In genomic region chr9:109963079-109963478, GRCh38 we compare ENCODE assay signal across 21 cellular contexts.
A peak's percentile ranks its signal among the peaks of the same experiment; 100 is the strongest.
DNase-seq lines count a peak whose midpoint lies in the region; ATAC-seq, FAIRE-seq and TF ChIP-seq lines count a peak whose summit lies in the region.
"Had no signal": no experiment of that assay in that cellular context is flagged by ENCODE, and none has a peak within 500 bp of the region (broad histone marks: within the 10 kb centered on the region; RNA-seq: fewer than 3 reads in every experiment).

No MANE protein-coding gene starts in this region.

- intact Hi-C loops in endothelial cell of umbilical vein (cut with micrococcal nuclease) (no loop called here), left ventricle myocardium inferior (cut with micrococcal nuclease) (no loop called here)

- H3K27ac ChIP-seq in endothelial cell of umbilical vein (ENCODE audit: insufficient read depth, low read depth, low read length) (no peak overlapping the region), left ventricle myocardium inferior (replicated peaks) (no peak overlapping the region)

- no peak for DNase-seq in activated naive CD4-positive, alpha-beta T cell treated with anti-CD3 and anti-CD28 coated beads, Interleukin-2, amount 10 ng/mL, durations not matched to agents 7 days and 5 days
- no peak for DNase-seq in activated naive CD4-positive, alpha-beta T cell treated with anti-CD3 and anti-CD28 coated beads, Interleukin-2, amount 50 U/mL, for 72 hours (ENCODE audit: low spot score in 2 of 2)
- DNase-seq in NCI-H2029 treated with DMSO at 0.1 percent for 48 hours (lab: John Stamatoyannopoulos, UW): peak; percentile 78
- peak; percentile 33 for DNase-seq in endothelial cell of umbilical vein (ENCODE audit: low read depth, low spot score)
- no peak for DNase-seq in stimulated activated naive B cell treated with anti-CD40 and anti-IgM and Interleukin-4, amounts not matched to agents 10 μg/mL and 1 μg/mL and 100 μg/mL, for 72 hours
- DNase-seq in GM19239 (ENCODE audit: insufficient read length, low spot score): no peak
- DNase-seq in left ventricle myocardium inferior: no peak
- no peak for DNase-seq in iPS-NIHi7 (ENCODE audit: extremely low spot score)
- DNase-seq: ACHN, AML-193, Calu3, DND-41, GDM1, HFFc6, MG63, NCI-H1092, NCI-H146, NCI-H2107, NCI-H446 had no signal

- CTCF ChIA-PET in activated naive CD4-positive, alpha-beta T cell treated with anti-CD3 and anti-CD28 coated beads, Interleukin-2, amount 10 ng/mL, durations not matched to agents 7 days and 5 days (lab: Charles Lee): interaction anchor here (0.9 kb wide), 1 partner anchor 12 kb away, joined by 5 read pairs; no protein-coding TSS in a partner anchor
- CTCF ChIA-PET in endothelial cell of umbilical vein (lab: Charles Lee): interaction anchor here (1.0 kb wide), 1 partner anchor 18 kb away, joined by 3 read pairs; no protein-coding TSS in a partner anchor

- no peak overlapping the region for H2AFZ ChIP-seq in endothelial cell of umbilical vein (ENCODE audit: low read depth, low read length)

- no peak overlapping the region for H3K4me3 Mint-ChIP-seq in activated naive CD4-positive, alpha-beta T cell treated with anti-CD3 and anti-CD28 coated beads, Interleukin-2, amount 10 ng/mL, durations not matched to agents 7 days and 5 days
- no peak overlapping the region for H3K4me3 Mint-ChIP-seq in stimulated activated naive B cell treated with anti-CD40 and anti-IgM and Interleukin-4, amounts not matched to agents 10 μg/mL and 1 μg/mL and 100 μg/mL, for 72 hours
- H3K4me3 Mint-ChIP-seq: HFFc6 had no signal

- H3K36me3 Mint-ChIP-seq in activated naive CD4-positive, alpha-beta T cell treated with anti-CD3 and anti-CD28 coated beads, Interleukin-2, amount 10 ng/mL, durations not matched to agents 7 days and 5 days: peaks cover 6% of the 10 kb centered on the region
- H3K36me3 Mint-ChIP-seq in activated naive CD4-positive, alpha-beta T cell treated with anti-CD3 and anti-CD28 coated beads, Interleukin-2, amount 50 U/mL, for 72 hours: peaks cover 11 to 36% of the 10 kb centered on the region in 2 donors
- H3K36me3 Mint-ChIP-seq in stimulated activated naive B cell treated with anti-CD40 and anti-IgM and Interleukin-4, amounts not matched to agents 10 μg/mL and 1 μg/mL and 100 μg/mL, for 72 hours: peaks cover 0 to 2% of the 10 kb centered on the region in 2 donors

- H3K4me1 ChIP-seq in endothelial cell of umbilical vein (ENCODE audit: control insufficient read depth, extremely low read depth, insufficient read depth, low read length) (peaks cover 5% of the 10 kb centered on the region), left ventricle myocardium inferior (peaks cover 39% of the 10 kb centered on the region)

- no TSS peak for BruUV-seq in endothelial cell of umbilical vein (replicated peaks; lab: Mats Ljungman, UMichigan)

- H3K9me3 ChIP-seq in endothelial cell of umbilical vein (replicated peaks; ENCODE audit: control insufficient read depth, insufficient read depth, low read length) (no peaks in the 10 kb centered on the region), left ventricle myocardium inferior (replicated peaks) (no peaks in the 10 kb centered on the region)
- H3K9me3 ChIP-seq: MG63 had no signal

- no peak overlapping the region for H3K4me3 ChIP-seq in endothelial cell of umbilical vein (replicated peaks in 1 of 3; ENCODE audit: insufficient read depth in 1 of 3, low read depth in 1 of 3, low read length in 3 of 3)
- no peak overlapping the region for H3K4me3 ChIP-seq in left ventricle myocardium inferior
- H3K4me3 ChIP-seq: MG63 had no signal

- no peaks in the 10 kb centered on the region for H3K9me1 ChIP-seq in endothelial cell of umbilical vein (replicated peaks; ENCODE audit: control insufficient read depth, extremely low read depth, insufficient read depth, low read length)

- H3K27ac Mint-ChIP-seq in activated naive CD4-positive, alpha-beta T cell treated with anti-CD3 and anti-CD28 coated beads, Interleukin-2, amount 10 ng/mL, durations not matched to agents 7 days and 5 days: peak overlapping the region; percentile 47
- no peak overlapping the region for H3K27ac Mint-ChIP-seq in activated naive CD4-positive, alpha-beta T cell treated with anti-CD3 and anti-CD28 coated beads, Interleukin-2, amount 50 U/mL, for 72 hours
- peak overlapping the region; percentile 78 for H3K27ac Mint-ChIP-seq in stimulated activated naive B cell treated with anti-CD40 and anti-IgM and Interleukin-4, amounts not matched to agents 10 μg/mL and 1 μg/mL and 100 μg/mL, for 72 hours
- H3K27ac Mint-ChIP-seq: HFFc6 had no signal

- no peaks in the 10 kb centered on the region for H3K36me3 ChIP-seq in endothelial cell of umbilical vein (ENCODE audit: control insufficient read depth in 2 of 2, extremely low read depth in 1 of 2, insufficient read depth in 2 of 2, low read length in 2 of 2)
- H3K36me3 ChIP-seq in left ventricle myocardium inferior: no peaks in the 10 kb centered on the region
- H3K36me3 ChIP-seq: MG63 had no signal

- peaks cover 47% of the 10 kb centered on the region for H3K27me3 Mint-ChIP-seq in activated naive CD4-positive, alpha-beta T cell treated with anti-CD3 and anti-CD28 coated beads, Interleukin-2, amount 10 ng/mL, durations not matched to agents 7 days and 5 days
- H3K27me3 Mint-ChIP-seq in stimulated activated naive B cell treated with anti-CD40 and anti-IgM and Interleukin-4, amounts not matched to agents 10 μg/mL and 1 μg/mL and 100 μg/mL, for 72 hours: no peaks in the 10 kb centered on the region

- dilution Hi-C loops in endothelial cell of umbilical vein (cut with MboI; ENCODE audit: extremely low pct_ligation_motif_present, low sequenced_read_pairs): no loop called here

- no peaks in the 10 kb centered on the region for H3K9me3 Mint-ChIP-seq in activated naive CD4-positive, alpha-beta T cell treated with anti-CD3 and anti-CD28 coated beads, Interleukin-2, amount 10 ng/mL, durations not matched to agents 7 days and 5 days
- H3K9me3 Mint-ChIP-seq in activated naive CD4-positive, alpha-beta T cell treated with anti-CD3 and anti-CD28 coated beads, Interleukin-2, amount 50 U/mL, for 72 hours: peaks cover 0 to 12% of the 10 kb centered on the region in 2 donors
- peaks cover 0 to 3% of the 10 kb centered on the region in 2 donors for H3K9me3 Mint-ChIP-seq in stimulated activated naive B cell treated with anti-CD40 and anti-IgM and Interleukin-4, amounts not matched to agents 10 μg/mL and 1 μg/mL and 100 μg/mL, for 72 hours
- H3K9me3 Mint-ChIP-seq: HFFc6 had no signal

- H3K4me2 ChIP-seq in endothelial cell of umbilical vein (ENCODE audit: insufficient read depth, low read length): no peak overlapping the region

- H3K79me2 ChIP-seq in endothelial cell of umbilical vein (ENCODE audit: control insufficient read depth, insufficient read depth, low read length): no peaks in the 10 kb centered on the region

- no peak for FAIRE-seq in endothelial cell of umbilical vein (lab: Jason Lieb, UNC)
- no peak for FAIRE-seq in GM19239 (lab: Jason Lieb, UNC)
- FAIRE-seq: GM12891, H54 had no signal

- H3K27me3 ChIP-seq in endothelial cell of umbilical vein (ENCODE audit: control insufficient read depth in 2 of 2, insufficient read depth in 2 of 2, low read length in 2 of 2) (no peaks in the 10 kb centered on the region), left ventricle myocardium inferior (ENCODE audit: low read depth) (no peaks in the 10 kb centered on the region)
- H3K27me3 ChIP-seq: MG63 had no signal

- peaks cover 62% of the 10 kb centered on the region for H3K4me1 Mint-ChIP-seq in activated naive CD4-positive, alpha-beta T cell treated with anti-CD3 and anti-CD28 coated beads, Interleukin-2, amount 10 ng/mL, durations not matched to agents 7 days and 5 days
- H3K4me1 Mint-ChIP-seq in stimulated activated naive B cell treated with anti-CD40 and anti-IgM and Interleukin-4, amounts not matched to agents 10 μg/mL and 1 μg/mL and 100 μg/mL, for 72 hours: peaks cover 61 to 84% of the 10 kb centered on the region in 2 donors

- ATAC-seq in activated naive CD4-positive, alpha-beta T cell treated with anti-CD3 and anti-CD28 coated beads, Interleukin-2, amount 50 U/mL, for 72 hours: no peak
- ATAC-seq in stimulated activated naive B cell treated with anti-CD40 and anti-IgM and Interleukin-4, amounts not matched to agents 10 μg/mL and 1 μg/mL and 100 μg/mL, for 72 hours (replicated peaks): no peak

- TF ChIP-seq POLR2A in endothelial cell of umbilical vein (IDR thresholded peaks at IDR 0.05; ENCODE audit: low read depth, low read length): no peak

- POLR2A ChIA-PET in endothelial cell of umbilical vein (lab: Charles Lee): no interaction called here

- H4K20me1 ChIP-seq in endothelial cell of umbilical vein (replicated peaks; ENCODE audit: control insufficient read depth, extremely low read depth, insufficient read depth, low read length): no peaks in the 10 kb centered on the region

- TF ChIP-seq CTCF in endothelial cell of umbilical vein (IDR thresholded peaks at IDR 0.05; ENCODE audit: extremely low read depth in 1 of 2, insufficient read depth in 1 of 2, low read depth in 1 of 2, low read length in 2 of 2) (no peak), left ventricle myocardium inferior (IDR thresholded peaks at IDR 0.05; ENCODE audit: borderline replicate concordance) (no peak)

- H3K9ac ChIP-seq in endothelial cell of umbilical vein (replicated peaks; ENCODE audit: extremely low read depth, insufficient read depth, low read length): no peak overlapping the region

TF ChIP-seq in endothelial cell of umbilical vein, 7 proteins besides CTCF, POLR2A, EP300 and RAD21:
- no peak for TF ChIP-seq EZH2 (IDR thresholded peaks at IDR 0.05; ENCODE audit: borderline replicate concordance, low read depth, low read length, severe bottlenecking)
- no peak for TF ChIP-seq JUN (IDR thresholded peaks at IDR 0.05; ENCODE audit: borderline replicate concordance, insufficient read depth, insufficient read length, low read depth)
- no peak for TF ChIP-seq POLR2AphosphoS5 (IDR thresholded peaks at IDR 0.05; ENCODE audit: insufficient read depth, low read depth, low read length)
- TF ChIP-seq FOS (IDR thresholded peaks at IDR 0.05; ENCODE audit: borderline replicate concordance, insufficient read depth, low read length): no peak
- no peak for TF ChIP-seq MYC (IDR thresholded peaks at IDR 0.05; ENCODE audit: low read depth, low read length)
- TF ChIP-seq MAX (IDR thresholded peaks at IDR 0.05; ENCODE audit: insufficient read depth, insufficient read length): no peak
- TF ChIP-seq GATA2 (IDR thresholded peaks at IDR 0.05; ENCODE audit: insufficient read depth, insufficient read length, low read depth, low read length): no peak
TF ChIP-seq in endothelial cell of umbilical vein: peak in this region for 0.

Comparison
In these comparisons a context has a peak if more than half of its experiments do, and no peak if none do; other contexts are left out.
1. H3K27ac Mint-ChIP-seq: peak in activated naive CD4-positive, alpha-beta T cell treated with anti-CD3 and anti-CD28 coated beads, Interleukin-2, amount 10 ng/mL, durations not matched to agents 7 days and 5 days (single experiment) and stimulated activated naive B cell treated with anti-CD40 and anti-IgM and Interleukin-4, amounts not matched to agents 10 μg/mL and 1 μg/mL and 100 μg/mL, for 72 hours (single experiment); none in activated naive CD4-positive, alpha-beta T cell treated with anti-CD3 and anti-CD28 coated beads, Interleukin-2, amount 50 U/mL, for 72 hours (0 of 2).
2. DNase-seq: peak in NCI-H2029 treated with DMSO at 0.1 percent for 48 hours (single experiment) and endothelial cell of umbilical vein (single experiment); none in activated naive CD4-positive, alpha-beta T cell treated with anti-CD3 and anti-CD28 coated beads, Interleukin-2, amount 10 ng/mL, durations not matched to agents 7 days and 5 days (single experiment), activated naive CD4-positive, alpha-beta T cell treated with anti-CD3 and anti-CD28 coated beads, Interleukin-2, amount 50 U/mL, for 72 hours (0 of 2), stimulated activated naive B cell treated with anti-CD40 and anti-IgM and Interleukin-4, amounts not matched to agents 10 μg/mL and 1 μg/mL and 100 μg/mL, for 72 hours (single experiment), GM19239 (single experiment), left ventricle myocardium inferior (single experiment) and iPS-NIHi7 (single experiment).